Comparison of ENCODE assay signal across 16 cellular contexts in the genomic region with DNA sequence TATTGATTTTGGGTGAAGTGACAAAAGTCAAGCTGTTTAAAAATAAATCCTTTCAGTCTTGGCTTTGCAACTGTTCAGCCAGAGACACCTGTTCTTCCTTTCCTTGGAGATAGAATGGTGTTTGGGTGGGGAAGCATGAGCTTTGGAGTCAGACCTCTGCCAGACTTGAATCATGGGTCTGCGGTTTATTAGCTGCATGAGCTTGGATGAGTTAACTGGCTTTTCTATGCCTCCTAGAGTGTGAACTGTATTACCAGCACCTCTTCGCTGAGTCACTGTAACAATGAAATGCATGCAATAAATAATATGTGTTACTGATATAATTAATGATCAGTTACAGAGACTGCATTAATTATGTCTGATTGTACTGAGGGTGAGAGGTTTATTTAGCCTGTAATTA. TPM values are rescaled to one million over a fixed set of nuclear protein-coding genes. Genes with fewer than 3 reads are reported as not detected.
A peak's percentile ranks its signal among the peaks of the same experiment; 100 is the strongest.
DNase-seq lines count a peak whose midpoint lies in the region; ATAC-seq, FAIRE-seq and TF ChIP-seq lines count a peak whose summit lies in the region.
"Had no signal": no experiment of that assay in that cellular context is flagged by ENCODE, and none has a peak within 500 bp of the region (broad histone marks: within the 10 kb centered on the region; RNA-seq: fewer than 3 reads in every experiment).

No MANE protein-coding gene starts in this region.

- no peak for ATAC-seq in omental fat pad (ENCODE audit: low FRiP score)
- ATAC-seq: activated CD8-positive, alpha-beta memory T cell treated with anti-CD3 and anti-CD28 coated beads, Interleukin-2, amount 10 ng/mL, durations not matched to agents 7 days and 5 days; WTC11 had no signal

- H3K9me3 Mint-ChIP-seq in H9 = no peaks in the 10 kb centered on the region
- H3K9me3 Mint-ChIP-seq: activated naive CD4-positive, alpha-beta T cell treated with anti-CD3 and anti-CD28 coated beads, Interleukin-2, amount 50 U/mL, for 24 hours had no signal

- no peaks in the 10 kb centered on the region for H3K36me3 Mint-ChIP-seq in H9 (ENCODE audit: insufficient read depth in 1 of 3, low read depth in 3 of 3)
- H3K36me3 Mint-ChIP-seq: activated CD8-positive, alpha-beta memory T cell treated with anti-CD3 and anti-CD28 coated beads, Interleukin-2, amount 10 ng/mL, durations not matched to agents 7 days and 5 days; activated naive CD4-positive, alpha-beta T cell treated with anti-CD3 and anti-CD28 coated beads, Interleukin-2, amount 50 U/mL, for 24 hours; WTC11 had no signal

- no peak overlapping the region for H4K8ac ChIP-seq in H9 (replicated peaks; ENCODE audit: insufficient read length, low read depth, low read length)

- no peak overlapping the region for H3K4me2 ChIP-seq in H9 (ENCODE audit: insufficient read depth, insufficient read length, low read length)

- peak; percentile 96 for FAIRE-seq in bronchial epithelial cell (lab: Jason Lieb, UNC)

- no peak overlapping the region for H2AFZ ChIP-seq in H9 (ENCODE audit: low read length)

- H2BK15ac ChIP-seq in H9 (ENCODE audit: low read depth, low read length) = no peak overlapping the region

- H3K23me2 ChIP-seq in H9 (ENCODE audit: insufficient read length, low read depth, low read length, poor library complexity, severe bottlenecking) = no peaks in the 10 kb centered on the region

- H3K27me3 Mint-ChIP-seq in H9 (ENCODE audit: low read depth) = peaks cover 5% of the 10 kb centered on the region
- H3K27me3 Mint-ChIP-seq: activated CD8-positive, alpha-beta memory T cell treated with anti-CD3 and anti-CD28 coated beads, Interleukin-2, amount 10 ng/mL, durations not matched to agents 7 days and 5 days; activated naive CD4-positive, alpha-beta T cell treated with anti-CD3 and anti-CD28 coated beads, Interleukin-2, amount 50 U/mL, for 24 hours had no signal

- no CpG with 5 or more reads among the region's 2 CpGs for WGBS in H9 (ENCODE audit: extremely low coverage, insufficient read length, low lambda C conversion rate)

- H3K79me2 ChIP-seq in H9 (ENCODE audit: insufficient read depth, low read length) = no peaks in the 10 kb centered on the region

- no peak overlapping the region for H3T11ph ChIP-seq in H9 (ENCODE audit: low read length)

- H3K27ac ChIP-seq in H9 (ENCODE audit: insufficient read length, low read depth, low read length) = no peak overlapping the region

- no peak overlapping the region for H3K9ac ChIP-seq in H9 (ENCODE audit: extremely low read depth, insufficient read length, low read length)

- no peak overlapping the region for H2BK12ac ChIP-seq in H9 (ENCODE audit: insufficient read length, low read depth, low read length)

- H3K23ac ChIP-seq in H9 (ENCODE audit: insufficient read length, low read depth, low read length) = no peak overlapping the region

- no peak overlapping the region for H3K14ac ChIP-seq in H9 (ENCODE audit: insufficient read depth, low read length)

- H3K56ac ChIP-seq in H9 (ENCODE audit: insufficient read length, low read depth, low read length) = no peak overlapping the region

- no peak overlapping the region for H2BK120ac ChIP-seq in H9 (ENCODE audit: low read depth, low read length, poor library complexity, severe bottlenecking)

- H3K9me3 ChIP-seq in H9 (ENCODE audit: control insufficient read depth, low read depth, low read length) = no peaks in the 10 kb centered on the region
- H3K9me3 ChIP-seq: BE2C had no signal

- no peak overlapping the region for H2BK20ac ChIP-seq in H9 (ENCODE audit: low read depth, low read length, poor library complexity, severe bottlenecking)

- no peak overlapping the region for H2BK5ac ChIP-seq in H9 (ENCODE audit: insufficient read length, low read length)

- peak; percentile 34 for DNase-seq in AG09309 (ENCODE audit: low read depth)
- DNase-seq in M059J (ENCODE audit: low read depth) = peak; percentile 83
- peak; percentile 95 for DNase-seq in bronchial epithelial cell (ENCODE audit: low read depth)
- peak; percentile 93 for DNase-seq in myocyte (ENCODE audit: low read depth)
- no peak for DNase-seq in H9
- DNase-seq in NCI-H1048 (lab: John Stamatoyannopoulos, UW) = no peak
- DNase-seq in omental fat pad (ENCODE audit: low spot score) = no peak
- DNase-seq in activated T-cell treated with anti-CD3 and anti-CD28 coated beads, Interleukin-2, amount 50 U/mL, for 1 hour = no peak
- DNase-seq: activated CD8-positive, alpha-beta memory T cell treated with anti-CD3 and anti-CD28 coated beads, Interleukin-2, amount 10 ng/mL, durations not matched to agents 7 days and 5 days; BE2C; DMS79 treated with DMSO at 0.1 percent for 48 hours; Karpas-422; NCI-H2029 treated with DMSO at 0.1 percent for 48 hours; trophoblast cell had no signal

- no peak overlapping the region for H3K27ac Mint-ChIP-seq in H9
- H3K27ac Mint-ChIP-seq: activated CD8-positive, alpha-beta memory T cell treated with anti-CD3 and anti-CD28 coated beads, Interleukin-2, amount 10 ng/mL, durations not matched to agents 7 days and 5 days; activated naive CD4-positive, alpha-beta T cell treated with anti-CD3 and anti-CD28 coated beads, Interleukin-2, amount 50 U/mL, for 24 hours; WTC11 had no signal

- no peak overlapping the region for H3K4me3 ChIP-seq in AG09309 (ENCODE audit: control insufficient read depth, low read depth, low read length)
- H3K4me3 ChIP-seq in bronchial epithelial cell (ENCODE audit: low read depth, low read length) = no peak overlapping the region

- H2AK5ac ChIP-seq in H9 (ENCODE audit: insufficient read length, low read length) = no peak overlapping the region

- no peaks in the 10 kb centered on the region for H3K79me1 ChIP-seq in H9 (ENCODE audit: insufficient read depth, low read depth, low read length, poor library complexity, severe bottlenecking)

- no peak overlapping the region for H3K18ac ChIP-seq in H9 (ENCODE audit: insufficient read length, low read depth, low read length)

- H3K36me3 ChIP-seq in bronchial epithelial cell (ENCODE audit: control insufficient read depth, insufficient read depth, low read length) = no peaks in the 10 kb centered on the region
- H3K36me3 ChIP-seq: BE2C had no signal

- no peak overlapping the region for H4K5ac ChIP-seq in H9 (ENCODE audit: insufficient read length, low read depth, low read length)

- no peaks in the 10 kb centered on the region for H4K20me1 ChIP-seq in H9 (ENCODE audit: control insufficient read depth, insufficient read depth, insufficient read length)

- H3K27me3 ChIP-seq in bronchial epithelial cell (ENCODE audit: control insufficient read depth, insufficient read depth, low read length) = no peaks in the 10 kb centered on the region
- no peaks in the 10 kb centered on the region for H3K27me3 ChIP-seq in H9 (ENCODE audit: insufficient read depth, low read length)
- H3K27me3 ChIP-seq: BE2C had no signal

- H3K4me1 ChIP-seq in H9 (ENCODE audit: insufficient read depth, low read length) = no peaks in the 10 kb centered on the region
- H3K4me1 ChIP-seq: BE2C had no signal

- H4K91ac ChIP-seq in H9 (ENCODE audit: insufficient read length, low read depth, low read length) = no peak overlapping the region

- no peak for TF ChIP-seq CTCF in AG09309 (IDR thresholded peaks at IDR 0.05; ENCODE audit: control insufficient read depth, insufficient read depth, low read depth, low read length, missing control alignments)
- TF ChIP-seq CTCF in bronchial epithelial cell (IDR thresholded peaks at IDR 0.05; ENCODE audit: insufficient read depth, low read length, severe bottlenecking) = no peak
- no peak for TF ChIP-seq CTCF in H9 (conservative IDR thresholded peaks at IDR 0.05)
- TF ChIP-seq CTCF in omental fat pad (IDR thresholded peaks at IDR 0.05) = no peak

- H3K4ac ChIP-seq in H9 (ENCODE audit: low read depth, low read length) = no peak overlapping the region

- peaks cover 3 to 5% of the 10 kb centered on the region in 2 experiments; a peak in 2 of 4 replicates for H3K4me1 Mint-ChIP-seq in H9
- H3K4me1 Mint-ChIP-seq: activated CD8-positive, alpha-beta memory T cell treated with anti-CD3 and anti-CD28 coated beads, Interleukin-2, amount 10 ng/mL, durations not matched to agents 7 days and 5 days; activated naive CD4-positive, alpha-beta T cell treated with anti-CD3 and anti-CD28 coated beads, Interleukin-2, amount 50 U/mL, for 24 hours had no signal

- H3K4me3 Mint-ChIP-seq in H9 = no peak overlapping the region
- H3K4me3 Mint-ChIP-seq: activated CD8-positive, alpha-beta memory T cell treated with anti-CD3 and anti-CD28 coated beads, Interleukin-2, amount 10 ng/mL, durations not matched to agents 7 days and 5 days; activated naive CD4-positive, alpha-beta T cell treated with anti-CD3 and anti-CD28 coated beads, Interleukin-2, amount 50 U/mL, for 24 hours; WTC11 had no signal

RNA-seq across cellular contexts. Expression of a gene that starts 13.5 kb away (rescaled TPM):
- 2.7 TPM in 2 replicates for total RNA-seq in M059J (2014; rRNA removed; shearing (Covaris generic))
- total RNA-seq in bronchial epithelial cell (0.26 and 0.38 TPM in 2 replicates), myocyte (not detected in 2 replicates), H9 (2021) (0.15 and 0.22 TPM in 2 replicates), omental fat pad (1 to 10 TPM in 1 of 4 donors, under 1 TPM in 3; 0.65 to 8.9 (median 0.83) TPM)
- polyA plus RNA-seq in myocyte (2012) = 2.5 TPM
- total RNA-seq: activated CD8-positive, alpha-beta memory T cell treated with anti-CD3 and anti-CD28 coated beads, Interleukin-2, amount 10 ng/mL, durations not matched to agents 7 days and 5 days had no signal

Comparison
In these comparisons a context has a peak if more than half of its experiments do, and no peak if none do; other contexts are left out.
1. DNase-seq: peak in AG09309 (single experiment), M059J (single experiment), bronchial epithelial cell (single experiment) and myocyte (single experiment); none in H9 (single experiment), NCI-H1048 (single experiment), omental fat pad (single experiment) and activated T-cell treated with anti-CD3 and anti-CD28 coated beads, Interleukin-2, amount 50 U/mL, for 1 hour (single experiment).